Comparison of ENCODE assay signal across 1 cellular context in the genomic region with DNA sequence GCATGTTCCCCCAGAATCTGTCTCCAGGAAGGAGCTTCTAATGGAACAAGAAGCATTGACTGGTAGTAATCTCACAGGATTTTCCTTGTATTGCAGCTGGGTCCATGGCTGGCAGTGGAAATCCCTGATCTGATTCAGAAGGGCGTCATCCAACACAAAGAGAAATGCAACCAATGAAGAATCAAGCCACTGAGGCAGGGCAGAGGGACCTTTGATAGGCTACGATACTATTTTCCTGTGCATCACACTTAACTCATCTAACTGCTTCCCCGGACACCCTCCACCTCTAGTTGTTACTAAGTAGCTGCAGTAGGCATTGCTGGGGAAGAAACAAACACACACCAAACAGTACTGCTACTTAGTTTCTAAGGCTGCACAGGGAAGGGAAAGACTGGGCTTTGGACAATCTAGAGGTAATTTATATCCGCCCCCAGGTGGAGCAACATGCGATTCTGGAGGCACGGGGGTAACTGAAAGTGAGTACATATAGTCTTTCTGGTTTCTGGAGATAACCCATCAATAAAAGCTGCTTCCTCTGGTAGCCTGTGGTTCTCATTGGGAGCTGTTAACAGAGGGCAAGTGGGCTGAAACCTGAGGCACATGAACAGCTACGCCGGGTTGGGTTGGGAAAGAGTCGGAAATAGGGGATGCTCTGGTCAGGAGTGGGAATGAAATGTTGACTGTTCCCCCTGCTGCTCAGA.
TF ChIP-seq lines count a peak whose summit lies in the region.

No MANE protein-coding gene starts in this region.

TF ChIP-seq in IMR-90, 13 proteins besides CTCF, POLR2A, EP300 and RAD21 (continued from another document):
- no peak for TF ChIP-seq ELK1 (IDR thresholded peaks at IDR 0.05; ENCODE audit: borderline replicate concordance, low read depth, low read length)
- no peak for TF ChIP-seq BHLHE40 (IDR thresholded peaks at IDR 0.05; ENCODE audit: low read depth, low read length)
- no peak for TF ChIP-seq MXI1 (IDR thresholded peaks at IDR 0.05; ENCODE audit: borderline replicate concordance, low read depth, low read length)
- no peak for TF ChIP-seq SMC3 (IDR thresholded peaks at IDR 0.05; ENCODE audit: low read depth, low read length)
- TF ChIP-seq RFX5 (IDR thresholded peaks at IDR 0.05; ENCODE audit: low read depth, low read length): no peak
